ENCODE assay signal across 1 cellular context in the genomic region with DNA sequence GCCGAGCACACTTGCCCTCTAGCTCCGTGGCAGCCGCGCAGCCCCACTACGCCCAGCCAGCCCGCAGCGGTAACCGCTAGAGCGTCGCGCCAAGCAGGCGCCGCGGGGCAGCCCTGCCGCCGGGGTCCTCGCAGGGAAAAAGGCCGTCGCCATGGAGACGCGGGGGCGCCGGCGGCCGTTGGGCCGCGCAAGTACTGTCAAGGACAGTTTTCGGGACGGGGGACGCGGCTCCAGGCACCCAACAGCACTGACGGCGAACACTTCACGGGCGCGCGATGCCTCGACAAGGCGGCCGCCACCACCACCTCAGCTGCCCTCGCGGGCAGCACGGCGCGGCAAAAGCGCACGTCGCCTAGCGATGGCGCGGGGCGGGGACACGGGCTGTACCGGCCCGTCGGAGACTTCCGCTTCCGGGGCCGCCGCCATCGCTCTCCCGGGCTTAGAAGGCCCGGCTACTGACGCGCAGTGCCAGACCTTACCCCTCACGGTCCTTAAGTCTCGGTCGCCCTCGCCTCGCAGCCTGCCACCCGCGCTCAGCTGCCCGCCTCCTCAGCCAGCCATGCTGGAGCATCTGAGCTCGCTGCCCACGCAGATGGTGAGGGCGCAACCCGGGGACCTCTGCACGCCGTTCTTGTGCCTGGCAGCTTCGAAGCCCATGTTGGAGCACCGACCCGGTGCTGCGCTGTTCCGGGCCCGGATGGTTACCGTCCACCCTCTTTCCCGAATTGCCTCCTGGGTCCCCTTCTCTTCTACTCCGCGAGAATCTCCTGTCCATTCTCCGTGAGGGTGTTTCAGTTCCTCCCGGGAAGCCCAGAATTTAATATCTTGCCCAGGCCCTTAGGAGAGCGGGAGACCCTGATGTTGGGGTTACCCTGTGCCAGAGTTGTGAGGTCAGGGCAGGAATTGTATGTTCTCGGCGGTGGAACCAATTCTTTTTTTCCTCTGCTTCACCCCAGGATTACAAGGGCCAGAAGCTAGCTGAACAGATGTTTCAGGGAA.
TF ChIP-seq lines count a peak whose summit lies in the region.

A gene with protein sequence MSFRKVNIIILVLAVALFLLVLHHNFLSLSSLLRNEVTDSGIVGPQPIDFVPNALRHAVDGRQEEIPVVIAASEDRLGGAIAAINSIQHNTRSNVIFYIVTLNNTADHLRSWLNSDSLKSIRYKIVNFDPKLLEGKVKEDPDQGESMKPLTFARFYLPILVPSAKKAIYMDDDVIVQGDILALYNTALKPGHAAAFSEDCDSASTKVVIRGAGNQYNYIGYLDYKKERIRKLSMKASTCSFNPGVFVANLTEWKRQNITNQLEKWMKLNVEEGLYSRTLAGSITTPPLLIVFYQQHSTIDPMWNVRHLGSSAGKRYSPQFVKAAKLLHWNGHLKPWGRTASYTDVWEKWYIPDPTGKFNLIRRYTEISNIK (minus strand): TSS at position 104 of the 999 bp plus-strand sequence. CDS start 5,331 bp downstream, outside the sequence.
A gene (plus strand): TSS at position 419 of the 999 bp plus-strand sequence. CDS start 141 bp downstream, at position 560.

TF ChIP-seq in K562, 482 proteins besides CTCF, POLR2A, EP300 and RAD21 (continued from another document and continues in another):
- TF ChIP-seq, protein P1, sequence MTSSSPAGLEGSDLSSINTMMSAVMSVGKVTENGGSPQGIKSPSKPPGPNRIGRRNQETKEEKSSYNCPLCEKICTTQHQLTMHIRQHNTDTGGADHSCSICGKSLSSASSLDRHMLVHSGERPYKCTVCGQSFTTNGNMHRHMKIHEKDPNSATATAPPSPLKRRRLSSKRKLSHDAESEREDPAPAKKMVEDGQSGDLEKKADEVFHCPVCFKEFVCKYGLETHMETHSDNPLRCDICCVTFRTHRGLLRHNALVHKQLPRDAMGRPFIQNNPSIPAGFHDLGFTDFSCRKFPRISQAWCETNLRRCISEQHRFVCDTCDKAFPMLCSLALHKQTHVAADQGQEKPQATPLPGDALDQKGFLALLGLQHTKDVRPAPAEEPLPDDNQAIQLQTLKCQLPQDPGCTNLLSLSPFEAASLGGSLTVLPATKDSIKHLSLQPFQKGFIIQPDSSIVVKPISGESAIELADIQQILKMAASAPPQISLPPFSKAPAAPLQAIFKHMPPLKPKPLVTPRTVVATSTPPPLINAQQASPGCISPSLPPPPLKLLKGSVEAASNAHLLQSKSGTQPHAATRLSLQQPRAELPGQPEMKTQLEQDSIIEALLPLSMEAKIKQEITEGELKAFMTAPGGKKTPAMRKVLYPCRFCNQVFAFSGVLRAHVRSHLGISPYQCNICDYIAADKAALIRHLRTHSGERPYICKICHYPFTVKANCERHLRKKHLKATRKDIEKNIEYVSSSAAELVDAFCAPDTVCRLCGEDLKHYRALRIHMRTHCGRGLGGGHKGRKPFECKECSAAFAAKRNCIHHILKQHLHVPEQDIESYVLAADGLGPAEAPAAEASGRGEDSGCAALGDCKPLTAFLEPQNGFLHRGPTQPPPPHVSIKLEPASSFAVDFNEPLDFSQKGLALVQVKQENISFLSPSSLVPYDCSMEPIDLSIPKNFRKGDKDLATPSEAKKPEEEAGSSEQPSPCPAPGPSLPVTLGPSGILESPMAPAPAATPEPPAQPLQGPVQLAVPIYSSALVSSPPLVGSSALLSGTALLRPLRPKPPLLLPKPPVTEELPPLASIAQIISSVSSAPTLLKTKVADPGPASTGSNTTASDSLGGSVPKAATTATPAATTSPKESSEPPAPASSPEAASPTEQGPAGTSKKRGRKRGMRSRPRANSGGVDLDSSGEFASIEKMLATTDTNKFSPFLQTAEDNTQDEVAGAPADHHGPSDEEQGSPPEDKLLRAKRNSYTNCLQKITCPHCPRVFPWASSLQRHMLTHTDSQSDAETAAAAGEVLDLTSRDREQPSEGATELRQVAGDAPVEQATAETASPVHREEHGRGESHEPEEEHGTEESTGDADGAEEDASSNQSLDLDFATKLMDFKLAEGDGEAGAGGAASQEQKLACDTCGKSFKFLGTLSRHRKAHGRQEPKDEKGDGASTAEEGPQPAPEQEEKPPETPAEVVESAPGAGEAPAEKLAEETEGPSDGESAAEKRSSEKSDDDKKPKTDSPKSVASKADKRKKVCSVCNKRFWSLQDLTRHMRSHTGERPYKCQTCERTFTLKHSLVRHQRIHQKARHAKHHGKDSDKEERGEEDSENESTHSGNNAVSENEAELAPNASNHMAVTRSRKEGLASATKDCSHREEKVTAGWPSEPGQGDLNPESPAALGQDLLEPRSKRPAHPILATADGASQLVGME (CRISPR knock-in tag; IDR thresholded peaks at IDR 0.05), result no peak
- TF ChIP-seq, protein P2, sequence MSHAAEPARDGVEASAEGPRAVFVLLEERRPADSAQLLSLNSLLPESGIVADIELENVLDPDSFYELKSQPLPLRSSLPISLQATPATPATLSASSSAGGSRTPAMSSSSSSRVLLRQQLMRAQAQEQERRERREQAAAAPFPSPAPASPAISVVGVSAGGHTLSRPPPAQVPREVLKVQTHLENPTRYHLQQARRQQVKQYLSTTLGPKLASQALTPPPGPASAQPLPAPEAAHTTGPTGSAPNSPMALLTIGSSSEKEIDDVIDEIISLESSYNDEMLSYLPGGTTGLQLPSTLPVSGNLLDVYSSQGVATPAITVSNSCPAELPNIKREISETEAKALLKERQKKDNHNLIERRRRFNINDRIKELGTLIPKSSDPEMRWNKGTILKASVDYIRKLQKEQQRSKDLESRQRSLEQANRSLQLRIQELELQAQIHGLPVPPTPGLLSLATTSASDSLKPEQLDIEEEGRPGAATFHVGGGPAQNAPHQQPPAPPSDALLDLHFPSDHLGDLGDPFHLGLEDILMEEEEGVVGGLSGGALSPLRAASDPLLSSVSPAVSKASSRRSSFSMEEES (CRISPR knock-in tag; IDR thresholded peaks at IDR 0.05), result no peak
- no peak for TF ChIP-seq KDM4B (IDR thresholded peaks at IDR 0.05; ENCODE audit: borderline replicate concordance in 2 of 2, low read depth in 1 of 2)
- TF ChIP-seq HDGF (IDR thresholded peaks at IDR 0.05), result no peak
- TF ChIP-seq HNRNPUL1 (IDR thresholded peaks at IDR 0.05; ENCODE audit: low read length), result no peak
- no peak for TF ChIP-seq ZBTB8A (IDR thresholded peaks at IDR 0.05; ENCODE audit: partially characterized antibody)
- TF ChIP-seq TCF7 (IDR thresholded peaks at IDR 0.05; ENCODE audit: borderline replicate concordance), result no peak
- TF ChIP-seq SIN3A (IDR thresholded peaks at IDR 0.05; ENCODE audit: borderline replicate concordance in 2 of 2, control insufficient read depth in 1 of 2, low read depth in 2 of 2, low read length in 2 of 2), result peak; percentile 82 to 92; a peak in 3 of 4 replicates
- TF ChIP-seq, protein P3, sequence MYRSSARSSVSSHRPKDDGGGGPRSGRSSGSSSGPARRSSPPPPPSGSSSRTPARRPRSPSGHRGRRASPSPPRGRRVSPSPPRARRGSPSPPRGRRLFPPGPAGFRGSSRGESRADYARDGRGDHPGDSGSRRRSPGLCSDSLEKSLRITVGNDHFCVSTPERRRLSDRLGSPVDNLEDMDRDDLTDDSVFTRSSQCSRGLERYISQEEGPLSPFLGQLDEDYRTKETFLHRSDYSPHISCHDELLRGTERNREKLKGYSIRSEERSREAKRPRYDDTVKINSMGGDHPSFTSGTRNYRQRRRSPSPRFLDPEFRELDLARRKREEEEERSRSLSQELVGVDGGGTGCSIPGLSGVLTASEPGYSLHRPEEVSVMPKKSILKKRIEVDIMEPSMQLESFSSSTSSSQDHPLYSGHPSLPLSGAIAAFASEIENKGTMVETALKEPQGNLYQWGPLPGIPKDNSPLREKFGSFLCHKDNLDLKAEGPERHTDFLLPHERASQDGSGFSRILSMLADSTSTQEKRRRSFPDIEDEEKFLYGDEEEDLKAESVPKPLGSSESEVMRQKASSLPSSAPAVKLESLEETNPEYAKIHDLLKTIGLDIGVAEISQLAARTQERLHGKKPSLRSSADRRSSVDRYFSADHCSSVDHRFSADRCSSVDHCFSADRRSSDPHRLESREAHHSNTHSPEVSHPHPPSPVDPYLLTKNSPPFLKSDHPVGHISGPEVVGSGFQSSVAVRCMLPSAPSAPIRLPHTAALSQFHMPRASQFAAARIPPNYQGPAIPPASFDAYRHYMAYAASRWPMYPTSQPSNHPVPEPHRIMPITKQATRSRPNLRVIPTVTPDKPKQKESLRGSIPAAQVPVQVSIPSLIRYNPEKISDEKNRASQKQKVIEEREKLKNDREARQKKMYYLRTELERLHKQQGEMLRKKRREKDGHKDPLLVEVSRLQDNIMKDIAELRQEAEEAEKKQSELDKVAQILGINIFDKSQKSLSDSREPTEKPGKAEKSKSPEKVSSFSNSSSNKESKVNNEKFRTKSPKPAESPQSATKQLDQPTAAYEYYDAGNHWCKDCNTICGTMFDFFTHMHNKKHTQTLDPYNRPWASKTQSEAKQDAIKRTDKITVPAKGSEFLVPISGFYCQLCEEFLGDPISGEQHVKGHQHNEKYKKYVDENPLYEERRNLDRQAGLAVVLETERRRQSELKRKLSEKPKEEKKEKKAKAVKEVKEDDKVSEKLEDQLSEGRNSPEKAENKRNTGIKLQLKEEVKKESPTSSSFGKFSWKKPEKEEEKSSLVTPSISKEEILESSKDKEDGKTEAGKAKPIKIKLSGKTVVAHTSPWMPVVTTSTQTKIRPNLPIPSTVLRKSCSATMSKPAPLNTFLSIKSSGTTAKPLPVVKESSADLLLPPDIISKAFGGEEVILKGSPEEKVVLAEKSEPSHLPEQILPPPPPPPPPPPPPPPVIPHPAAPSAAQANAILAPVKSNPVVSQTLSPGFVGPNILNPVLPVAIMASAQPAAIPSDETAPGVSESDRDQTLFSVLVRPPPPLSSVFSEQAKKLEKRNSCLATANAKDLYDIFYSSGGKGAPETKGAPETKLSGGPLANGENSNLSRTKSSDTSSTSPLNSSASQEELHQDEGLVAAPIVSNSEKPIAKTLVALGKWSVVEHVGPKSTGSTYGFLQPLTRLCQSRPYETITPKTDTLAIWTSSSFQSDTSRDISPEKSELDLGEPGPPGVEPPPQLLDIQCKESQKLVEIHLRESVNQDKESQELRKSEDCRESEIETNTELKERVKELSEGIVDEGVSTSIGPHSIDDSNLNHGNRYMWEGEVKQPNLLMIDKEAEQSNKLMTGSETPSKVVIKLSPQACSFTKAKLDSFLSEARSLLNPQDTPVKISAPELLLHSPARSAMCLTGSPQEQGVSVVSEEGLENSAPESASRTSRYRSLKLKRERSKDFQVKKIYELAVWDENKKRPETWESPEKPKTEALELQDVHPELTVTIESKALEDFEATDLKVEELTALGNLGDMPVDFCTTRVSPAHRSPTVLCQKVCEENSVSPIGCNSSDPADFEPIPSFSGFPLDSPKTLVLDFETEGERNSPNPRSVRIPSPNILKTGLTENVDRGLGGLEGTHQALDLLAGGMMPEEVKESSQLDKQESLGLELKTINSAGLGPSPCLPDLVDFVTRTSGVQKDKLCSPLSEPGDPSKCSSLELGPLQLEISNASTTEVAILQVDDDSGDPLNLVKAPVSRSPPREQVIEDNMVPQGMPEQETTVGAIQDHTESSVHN (IDR thresholded peaks at IDR 0.05; ENCODE audit: borderline replicate concordance in 1 of 2, low read depth in 1 of 2), result no peak
- TF ChIP-seq ZNF311 (CRISPR knock-in tag; IDR thresholded peaks at IDR 0.05), result no peak
- TF ChIP-seq, protein P4, sequence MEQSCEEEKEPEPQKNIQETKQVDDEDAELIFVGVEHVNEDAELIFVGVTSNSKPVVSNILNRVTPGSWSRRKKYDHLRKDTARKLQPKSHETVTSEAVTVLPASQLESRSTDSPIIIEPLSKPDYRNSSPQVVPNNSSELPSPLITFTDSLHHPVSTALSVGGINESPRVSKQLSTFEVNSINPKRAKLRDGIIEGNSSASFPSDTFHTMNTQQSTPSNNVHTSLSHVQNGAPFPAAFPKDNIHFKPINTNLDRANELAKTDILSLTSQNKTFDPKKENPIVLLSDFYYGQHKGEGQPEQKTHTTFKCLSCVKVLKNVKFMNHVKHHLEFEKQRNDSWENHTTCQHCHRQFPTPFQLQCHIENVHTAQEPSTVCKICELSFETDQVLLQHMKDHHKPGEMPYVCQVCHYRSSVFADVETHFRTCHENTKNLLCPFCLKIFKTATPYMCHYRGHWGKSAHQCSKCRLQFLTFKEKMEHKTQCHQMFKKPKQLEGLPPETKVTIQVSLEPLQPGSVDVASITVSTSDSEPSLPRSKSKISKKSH (CRISPR knock-in tag; IDR thresholded peaks at IDR 0.05), result no peak
- TF ChIP-seq SRSF1 (IDR thresholded peaks at IDR 0.05; ENCODE audit: low read depth, low read length), result no peak
- TF ChIP-seq CBX3 (IDR thresholded peaks at IDR 0.05; ENCODE audit: borderline replicate concordance in 1 of 2, low read length in 2 of 2), result no peak
- TF ChIP-seq FOXJ3 (CRISPR knock-in tag; IDR thresholded peaks at IDR 0.05), result no peak
- no peak for TF ChIP-seq ZNF124 (CRISPR knock-in tag; IDR thresholded peaks at IDR 0.05)
- TF ChIP-seq, protein P5, sequence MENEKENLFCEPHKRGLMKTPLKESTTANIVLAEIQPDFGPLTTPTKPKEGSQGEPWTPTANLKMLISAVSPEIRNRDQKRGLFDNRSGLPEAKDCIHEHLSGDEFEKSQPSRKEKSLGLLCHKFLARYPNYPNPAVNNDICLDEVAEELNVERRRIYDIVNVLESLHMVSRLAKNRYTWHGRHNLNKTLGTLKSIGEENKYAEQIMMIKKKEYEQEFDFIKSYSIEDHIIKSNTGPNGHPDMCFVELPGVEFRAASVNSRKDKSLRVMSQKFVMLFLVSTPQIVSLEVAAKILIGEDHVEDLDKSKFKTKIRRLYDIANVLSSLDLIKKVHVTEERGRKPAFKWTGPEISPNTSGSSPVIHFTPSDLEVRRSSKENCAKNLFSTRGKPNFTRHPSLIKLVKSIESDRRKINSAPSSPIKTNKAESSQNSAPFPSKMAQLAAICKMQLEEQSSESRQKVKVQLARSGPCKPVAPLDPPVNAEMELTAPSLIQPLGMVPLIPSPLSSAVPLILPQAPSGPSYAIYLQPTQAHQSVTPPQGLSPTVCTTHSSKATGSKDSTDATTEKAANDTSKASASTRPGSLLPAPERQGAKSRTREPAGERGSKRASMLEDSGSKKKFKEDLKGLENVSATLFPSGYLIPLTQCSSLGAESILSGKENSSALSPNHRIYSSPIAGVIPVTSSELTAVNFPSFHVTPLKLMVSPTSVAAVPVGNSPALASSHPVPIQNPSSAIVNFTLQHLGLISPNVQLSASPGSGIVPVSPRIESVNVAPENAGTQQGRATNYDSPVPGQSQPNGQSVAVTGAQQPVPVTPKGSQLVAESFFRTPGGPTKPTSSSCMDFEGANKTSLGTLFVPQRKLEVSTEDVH (IDR thresholded peaks at IDR 0.05; ENCODE audit: low read depth, partially characterized antibody), result peak; percentile 84
- 0 out of 2 replicates have a peak, but pooled peaks have one; percentile 35 for TF ChIP-seq ZNF143 (CRISPR knock-in tag; IDR thresholded peaks at IDR 0.05)
- TF ChIP-seq RBM39 (optimal IDR thresholded peaks at IDR 0.05; ENCODE audit: low read depth, low read length), result no peak
- no peak for TF ChIP-seq CHD1 (IDR thresholded peaks at IDR 0.05; ENCODE audit: low read length)
- no peak for TF ChIP-seq DMBX1 (CRISPR knock-in tag; IDR thresholded peaks at IDR 0.05; ENCODE audit: borderline replicate concordance)
- no peak for TF ChIP-seq DIDO1 (tag; IDR thresholded peaks at IDR 0.05; ENCODE audit: low read depth)
- TF ChIP-seq CBFA2T2 (conservative IDR thresholded peaks at IDR 0.05), result no peak
- no peak for TF ChIP-seq ZNF174 (CRISPR knock-in tag; IDR thresholded peaks at IDR 0.05)
- TF ChIP-seq ZNF239 (CRISPR knock-in tag; IDR thresholded peaks at IDR 0.05), result no peak
- TF ChIP-seq ZNF12 (CRISPR knock-in tag; IDR thresholded peaks at IDR 0.05), result no peak
